Comparison of ENCODE assay signal across 1 cellular context in genomic region chr5:32311404-32312193, GRCh38.
TF ChIP-seq lines count a peak whose summit lies in the region.

No MANE protein-coding gene starts in this region.

TF ChIP-seq in GM23338, 12 proteins besides CTCF, POLR2A, EP300 and RAD21 (continued from another document):
- TF ChIP-seq REST (IDR thresholded peaks at IDR 0.05; ENCODE audit: unreplicated experiment) (no peak), EZH2 (IDR thresholded peaks at IDR 0.05; ENCODE audit: low read depth, unreplicated experiment) (no peak)
